6 cellular contexts compared by ENCODE assay signal in the genomic region with DNA sequence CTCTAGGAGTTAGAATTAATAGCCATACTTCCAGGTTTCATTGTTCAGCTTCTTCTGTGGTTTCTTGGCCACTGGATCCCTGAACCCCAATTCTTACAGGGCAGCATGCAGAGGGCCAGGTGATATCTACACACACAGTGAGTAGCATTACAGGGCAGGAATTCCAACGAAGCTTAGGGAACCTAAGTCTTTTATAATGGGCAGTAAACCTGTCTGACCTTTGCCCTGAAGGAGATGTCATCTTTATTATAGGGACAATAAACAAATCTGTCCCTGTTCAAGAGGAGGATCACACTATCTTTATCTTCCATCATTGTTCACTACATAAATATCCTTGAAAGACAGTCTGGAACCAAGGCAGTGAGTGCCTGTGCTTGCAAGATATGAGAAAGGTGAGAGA. TPM values are rescaled to one million over a fixed set of nuclear protein-coding genes. Genes with fewer than 3 reads are reported as not detected.
"Had no signal": no experiment of that assay in that cellular context is flagged by ENCODE, and none has a peak within 500 bp of the region (broad histone marks: within the 10 kb centered on the region; RNA-seq: fewer than 3 reads in every experiment).

No MANE protein-coding gene starts in this region.

- H3K4me1 Mint-ChIP-seq: IgD-negative memory B cell had no signal

- H3K27ac Mint-ChIP-seq: IgD-negative memory B cell had no signal

- FAIRE-seq: HepG2, HTR-8/SVneo, K562 had no signal

- H3K4me3 ChIP-seq: K562 had no signal

- H3K27ac ChIP-seq: HL-60 had no signal

- H3K4me3 Mint-ChIP-seq: IgD-negative memory B cell had no signal

- DNase-seq: IMR-90 had no signal

- ATAC-seq: HepG2, K562 had no signal

RNA-seq across cellular contexts. Expression of a gene that starts 11.7 kb away (rescaled TPM):
- polyA plus RNA-seq: HepG2 had no signal
